8 cellular contexts compared by ENCODE assay signal in genomic region chr5:139650031-139650688, GRCh38. TPM values are rescaled to one million over a fixed set of nuclear protein-coding genes. Genes with fewer than 3 reads are reported as not detected.
DNase-seq lines count a peak whose midpoint lies in the region; ATAC-seq, FAIRE-seq and TF ChIP-seq lines count a peak whose summit lies in the region.

No MANE protein-coding gene starts in this region.

- H2AFZ ChIP-seq in Loucy (ENCODE audit: low read length): no peak overlapping the region

- H3K9me3 ChIP-seq in Loucy (ENCODE audit: insufficient read depth, low read depth, low read length) (no peaks in the 10 kb centered on the region), right lobe of liver (no peaks in the 10 kb centered on the region), suprapubic skin (no peaks in the 10 kb centered on the region)

- CTCF ChIA-PET in Calu3 (lab: Charles Lee): interaction anchor here (1.3 to 3.9 kb wide), 3 partner anchors 10 to 21 kb away, joined by 5 to 47 read pairs (median 5); no protein-coding TSS in a partner anchor

- no peak for ATAC-seq in right lobe of liver

- peaks cover 47% of the 10 kb centered on the region for H3K36me3 Mint-ChIP-seq in Calu3 (ENCODE audit: insufficient read depth, unreplicated experiment)

- BruUV-seq in Calu3 (replicated peaks; lab: Mats Ljungman, UMichigan): no TSS peak

- H3K27ac ChIP-seq in right lobe of liver: peak overlapping the region; percentile 59 to 93 (median 89)
- peak overlapping the region; percentile 86 for H3K27ac ChIP-seq in suprapubic skin

- H3K36me3 ChIP-seq in Loucy (ENCODE audit: insufficient read depth, low read length): peaks cover 6% of the 10 kb centered on the region; the same call in 1 of the 2 replicates
- H3K36me3 ChIP-seq in bronchial epithelial cell (ENCODE audit: control insufficient read depth, insufficient read depth, low read length): no peaks in the 10 kb centered on the region
- no peaks in the 10 kb centered on the region for H3K36me3 ChIP-seq in right lobe of liver
- H3K36me3 ChIP-seq in suprapubic skin: no peaks in the 10 kb centered on the region

- peaks cover 98% of the 10 kb centered on the region for H3K79me2 ChIP-seq in Loucy (ENCODE audit: insufficient read depth, low read length)

- H3K9me2 ChIP-seq in Loucy (replicated peaks; ENCODE audit: low read depth, low read length): no peaks in the 10 kb centered on the region

- H3K9ac ChIP-seq in Loucy (ENCODE audit: low read depth, low read length, poor library complexity, severe bottlenecking): peak overlapping the region; percentile 93

- no peak for TF ChIP-seq POLR2A in right lobe of liver (IDR thresholded peaks at IDR 0.05)
- TF ChIP-seq POLR2A in suprapubic skin (IDR thresholded peaks at IDR 0.05): no peak

- 0% methylated on average over 5 of the region's 48 CpGs for WGBS in right lobe of liver (ENCODE audit: insufficient coverage, low coverage, low lambda C conversion rate, missing lambda C conversion rate)
- 5% methylated on average over 10 of the region's 48 CpGs for WGBS in suprapubic skin

- no peak for TF ChIP-seq EP300 in suprapubic skin (IDR thresholded peaks at IDR 0.05)

- H3K27ac Mint-ChIP-seq in Calu3 (ENCODE audit: unreplicated experiment): peak overlapping the region; percentile 32

- peak; percentile 15 for TF ChIP-seq CTCF in Calu3 (IDR thresholded peaks at IDR 0.05; ENCODE audit: unreplicated experiment)
- peak; percentile 30; the same call in 1 of the 2 replicates for TF ChIP-seq CTCF in Loucy (conservative IDR thresholded peaks at IDR 0.05; ENCODE audit: low read length)
- peak; percentile 33 for TF ChIP-seq CTCF in bronchial epithelial cell (IDR thresholded peaks at IDR 0.05; ENCODE audit: insufficient read depth, low read length, severe bottlenecking)
- peak; percentile 20 to 28 (median 24) for TF ChIP-seq CTCF in right lobe of liver (IDR thresholded peaks at IDR 0.05)
- peak; percentile 18 to 42 for TF ChIP-seq CTCF in suprapubic skin (IDR thresholded peaks at IDR 0.05)

- H3K4me1 ChIP-seq in Loucy (ENCODE audit: insufficient read depth, low read length, poor library complexity, severe bottlenecking) (peaks cover 51% of the 10 kb centered on the region), right lobe of liver (peaks cover 0 to 54% (median 30%) of the 10 kb centered on the region in 4 donors), suprapubic skin (peaks cover 73% of the 10 kb centered on the region)

- peaks cover 67% of the 10 kb centered on the region for H3K4me1 Mint-ChIP-seq in Calu3 (ENCODE audit: low read depth, unreplicated experiment)

- H3K4me3 Mint-ChIP-seq in Calu3 (ENCODE audit: low read depth, unreplicated experiment): peak overlapping the region; percentile 99

- H3K9me3 Mint-ChIP-seq in Calu3 (ENCODE audit: low read depth, unreplicated experiment): no peaks in the 10 kb centered on the region

- H3K27me3 Mint-ChIP-seq in Calu3 (ENCODE audit: unreplicated experiment): no peaks in the 10 kb centered on the region

- peaks cover 60% of the 10 kb centered on the region for H4K20me1 ChIP-seq in Loucy (ENCODE audit: insufficient read depth, low read length, poor library complexity, severe bottlenecking)

- peaks cover 6% of the 10 kb centered on the region for H3K27me3 ChIP-seq in Loucy (ENCODE audit: insufficient read depth, low read length, poor library complexity, severe bottlenecking)
- no peaks in the 10 kb centered on the region for H3K27me3 ChIP-seq in bronchial epithelial cell (ENCODE audit: control insufficient read depth, insufficient read depth, low read length)
- no peaks in the 10 kb centered on the region for H3K27me3 ChIP-seq in right lobe of liver
- peaks cover 4% of the 10 kb centered on the region for H3K27me3 ChIP-seq in suprapubic skin

- peak overlapping the region; percentile 98 for H3K4me2 ChIP-seq in Loucy (ENCODE audit: low read depth, low read length, poor library complexity, severe bottlenecking)

- FAIRE-seq in bronchial epithelial cell (lab: Jason Lieb, UNC): no peak

- DNase-seq in Calu3 (no peak), bronchial epithelial cell (ENCODE audit: low read depth) (no peak), right lobe of liver (peak in 2 of 3 donors; percentile 50 to 64), suprapubic skin (ENCODE audit: low spot score in 2 of 2) (peak in 1 of 2 donors; percentile 78), NCI-H345 (lab: John Stamatoyannopoulos, UW) (no peak), Kasumi-1 (lab: John Stamatoyannopoulos, UW) (no peak), NCI-H1436 treated with DMSO at 0.1 percent for 48 hours (lab: John Stamatoyannopoulos, UW) (no peak)

- intact Hi-C loops in Calu3 (cut with micrococcal nuclease; ENCODE audit: unreplicated experiment) (loop anchor here (5.0 kb wide), 1 partner anchor 117 kb away; no protein-coding TSS in a partner anchor), right lobe of liver (cut with DNase I) (no loop called here)

- H3F3A ChIP-seq in Loucy (ENCODE audit: low read depth): 0 out of 2 replicates have a peak, but pooled peaks cover 2% of the 10 kb centered on the region

- H3K4me3 ChIP-seq in Loucy (ENCODE audit: low read length, poor library complexity, severe bottlenecking) (peak overlapping the region; percentile 97), bronchial epithelial cell (ENCODE audit: low read depth, low read length) (peak overlapping the region; percentile 70), right lobe of liver (peak overlapping the region; percentile 90 to 98 (median 98)), suprapubic skin (peak overlapping the region; percentile 85)

RNA-seq across cellular contexts. Expression of gene CXXC5, which starts 2.0 kb away (rescaled TPM):
- 64.1 and 69.1 TPM in 2 replicates for total RNA-seq in Calu3 (2022)
- total RNA-seq in bronchial epithelial cell: 6.1 and 27.4 TPM in 2 replicates
- total RNA-seq in right lobe of liver: 10 to 100 TPM; 44.5 to 84.9 (median 66.4) TPM
- total RNA-seq in suprapubic skin: 10 to 100 TPM; 21.8 to 40.6 (median 30.1) TPM

Comparison
In these comparisons a context has a peak if more than half of its experiments do, and no peak if none do; other contexts are left out.
1. DNase-seq: peak in right lobe of liver (2 of 3); none in Calu3 (single experiment), bronchial epithelial cell (single experiment), NCI-H345 (single experiment), Kasumi-1 (0 of 2) and NCI-H1436 treated with DMSO at 0.1 percent for 48 hours (single experiment).
2. Peak in every context shown above with its lines, with median percentiles within 50 percentile points of each other: CTCF ChIP-seq and H3K4me3 ChIP-seq.